ENCODE assay signal across 8 cellular contexts in genomic region chr11:34052036-34052607, GRCh38. TPM values are rescaled to one million over a fixed set of nuclear protein-coding genes. Genes with fewer than 3 reads are reported as not detected.
A peak's percentile ranks its signal among the peaks of the same experiment; 100 is the strongest.
DNase-seq lines count a peak whose midpoint lies in the region; ATAC-seq, FAIRE-seq and TF ChIP-seq lines count a peak whose summit lies in the region.

No MANE protein-coding gene starts in this region.

- no peaks in the 10 kb centered on the region for H3K27me3 ChIP-seq in HepG2 (ENCODE audit: control insufficient read depth in 1 of 2, insufficient read depth in 2 of 2, low read length in 2 of 2)

- peak; percentile 11; the same call in 1 of the 2 replicates for TF ChIP-seq CTCF in HepG2 (CRISPR knock-in tag; IDR thresholded peaks at IDR 0.05)

- DNase-seq in AG20443 (ENCODE audit: low spot score) (peak; percentile 96), NCI-H510A treated with DMSO at 0.1 percent for 48 hours (lab: John Stamatoyannopoulos, UW) (peak; percentile 60), dedifferentiated amniotic fluid mesenchymal stem cell (ENCODE audit: extremely low spot score) (peak; percentile 67), HepG2 (ENCODE audit: low spot score) (peak; percentile 70)
- peak; percentile 88 for DNase-seq in activated CD4-positive, alpha-beta T cell treated with anti-CD3 and anti-CD28 coated beads, Interleukin-2, amount 50 U/mL, for 1 hour
- peak; percentile 85 to 91 for DNase-seq in stimulated activated CD4-positive, alpha-beta T cell treated with anti-CD3 and anti-CD28 coated beads, Interleukin-2, amount 100 ng/mL, for 48 hours

- peak overlapping the region; percentile 99 for H3K27ac ChIP-seq in HepG2 (ENCODE audit: extremely low read length, insufficient read depth, low read length)

- peak; percentile 69 for ATAC-seq in GM19035 (IDR thresholded peaks at IDR 0.05; ENCODE audit: unreplicated experiment)
- peak; percentile 48 for ATAC-seq in HG03342 (IDR thresholded peaks at IDR 0.05; ENCODE audit: unreplicated experiment)
- peak; percentile 82 for ATAC-seq in HepG2

- in situ Hi-C loops in HepG2 (cut with HindIII; ENCODE audit: extremely low pct_ligation_motif_present, low pct_unique_long_range_greater_than_20kb) = no loop called here

- H3K4me3 ChIP-seq in HepG2 (replicated peaks in 1 of 3; ENCODE audit: insufficient read depth in 1 of 3, low read depth in 2 of 3, low read length in 3 of 3) = peak overlapping the region; percentile 95 to 100 (median 95)

- POLR2A ChIA-PET in HepG2 (lab: Yijun Ruan, JAX) = interaction anchor here (0.6 to 1.9 kb wide), 9 partner anchors 9 to 902 kb away, joined by 3 to 30 read pairs (median 4); partner anchors contain the start of genes APIP and NAT10

- no peak for FAIRE-seq in HepG2 (lab: Jason Lieb, UNC)

- intact Hi-C loops in HepG2 (cut with micrococcal nuclease; ENCODE audit: unreplicated experiment) = loop anchor here (5.0 kb wide), 1 partner anchor 55 kb away; no protein-coding TSS in a partner anchor

- no peak for TF ChIP-seq RAD21 in HepG2 (CRISPR knock-in tag; IDR thresholded peaks at IDR 0.05)

- peaks cover 50% of the 10 kb centered on the region for H3K79me2 ChIP-seq in HepG2 (ENCODE audit: insufficient read depth, low read length)

- peaks cover 31% of the 10 kb centered on the region for H4K20me1 ChIP-seq in HepG2 (ENCODE audit: insufficient read depth, low read length)

- 3% methylated on average over 6 of the region's 82 CpGs for WGBS in HepG2 (ENCODE audit: low lambda C conversion rate)

- TF ChIP-seq EP300 in HepG2 (IDR thresholded peaks at IDR 0.05; ENCODE audit: low read depth in 2 of 2, low read length in 2 of 2) (no peak), HepG2 (CRISPR knock-in tag; IDR thresholded peaks at IDR 0.05; ENCODE audit: borderline replicate concordance) (no peak)

- no TSS peak for BruUV-seq in HepG2 (replicated peaks; lab: Mats Ljungman, UMichigan)

- peak; percentile 67 to 70 for TF ChIP-seq POLR2A in HepG2 (IDR thresholded peaks at IDR 0.05; ENCODE audit: insufficient read depth in 1 of 2, low read depth in 2 of 2, low read length in 2 of 2)

- H3K9me3 ChIP-seq in HepG2 (ENCODE audit: low read length) = no peaks in the 10 kb centered on the region

- CTCF ChIA-PET in HepG2 (lab: Yijun Ruan, JAX; ENCODE audit: low intra/inter-chr PET ratio, low total read pairs) = no interaction called here

- H3K36me3 ChIP-seq in HepG2 (replicated peaks in 1 of 2; ENCODE audit: control insufficient read depth in 1 of 2, insufficient read depth in 2 of 2, low read length in 2 of 2) = peaks cover 0 to 11% of the 10 kb centered on the region in 2 experiments; a peak in 3 of 5 replicates

- peaks cover 44% of the 10 kb centered on the region for H3K4me1 ChIP-seq in HepG2 (ENCODE audit: insufficient read depth, low read length)

- peak overlapping the region; percentile 95 for H3K9ac ChIP-seq in HepG2 (ENCODE audit: insufficient read depth, low read depth, low read length)

- H3K4me2 ChIP-seq in HepG2 (ENCODE audit: low read depth, low read length) = peak overlapping the region; percentile 67

- H2AFZ ChIP-seq in HepG2 (ENCODE audit: low read length) = no peak overlapping the region

TF ChIP-seq in HepG2, 621 proteins besides CTCF, POLR2A, EP300 and RAD21 (continues in another document):
- TF ChIP-seq SNAPC5 (CRISPR knock-in tag; IDR thresholded peaks at IDR 0.05; ENCODE audit: borderline replicate concordance) (no peak), ZNF878 (CRISPR knock-in tag; IDR thresholded peaks at IDR 0.05) (no peak), BATF2 (CRISPR knock-in tag; IDR thresholded peaks at IDR 0.05) (0 out of 2 replicates have a peak, but pooled peaks have one; percentile 6), ZNF335 (CRISPR knock-in tag; IDR thresholded peaks at IDR 0.05) (no peak), ARNTL (CRISPR knock-in tag; IDR thresholded peaks at IDR 0.05) (no peak), ZNF383 (CRISPR knock-in tag; IDR thresholded peaks at IDR 0.05; ENCODE audit: borderline replicate concordance) (no peak), PLSCR1 (CRISPR knock-in tag; IDR thresholded peaks at IDR 0.05; ENCODE audit: borderline replicate concordance) (0 out of 2 replicates have a peak, but pooled peaks have one; percentile 39), ZNF431 (CRISPR knock-in tag; IDR thresholded peaks at IDR 0.05; ENCODE audit: borderline replicate concordance, low read depth) (0 out of 2 replicates have a peak, but pooled peaks have one; percentile 34), ZNF784 (CRISPR knock-in tag; IDR thresholded peaks at IDR 0.05; ENCODE audit: borderline replicate concordance) (no peak), GTF2F1 (IDR thresholded peaks at IDR 0.05; ENCODE audit: low read length) (no peak), TOPORS (CRISPR knock-in tag; IDR thresholded peaks at IDR 0.05) (0 out of 2 replicates have a peak, but pooled peaks have one; percentile 60)

RNA-seq across cellular contexts. Expression of gene CAPRIN1, which starts 0.6 kb away (rescaled TPM):
- total RNA-seq in HepG2 (2016; rRNA removed; fragmentation: Illumina TruSeq; extraction: Trizol) = 162 and 284 TPM in 2 replicates
- total RNA-seq in HepG2 (2016; cell fraction: cytosol; rRNA removed; fragmentation: Illumina TruSeq; extraction: Trizol; ENCODE audit: low read depth) = 44.8 and 58.6 TPM in 2 replicates
- 162 and 279 TPM in 2 replicates for total RNA-seq in HepG2 (2016; cell fraction: insoluble cytoplasmic fraction; rRNA removed; fragmentation: Illumina TruSeq; extraction: Trizol)
- 104 and 119 TPM in 2 replicates for total RNA-seq in HepG2 (2016; cell fraction: membrane; rRNA removed; fragmentation: Illumina TruSeq; extraction: Trizol)
- total RNA-seq in HepG2 (2016; cell fraction: nucleus; rRNA removed; fragmentation: Illumina TruSeq; extraction: Trizol) = 189 and 204 TPM in 2 replicates
- polyA plus RNA-seq in HepG2 (2011; rRNA removed) = 94.9 and 114 TPM in 2 replicates
- polyA plus RNA-seq in HepG2 (2011; cell fraction: cytosol; rRNA removed) = 74.4 and 98.8 TPM in 2 replicates
- 51.0 and 58.1 TPM in 2 replicates for polyA plus RNA-seq in HepG2 (2011; cell fraction: nucleus; rRNA removed)
- polyA plus RNA-seq in HepG2 (2012) = 80.9 and 114 TPM in 2 replicates
- polyA plus RNA-seq in HepG2 (2016; cell fraction: cytosol; fragmentation: Illumina TruSeq; extraction: Trizol; ENCODE audit: low read depth) = 16.0 and 18.8 TPM in 2 replicates
- polyA plus RNA-seq in HepG2 (2016; cell fraction: insoluble cytoplasmic fraction; fragmentation: Illumina TruSeq; extraction: Trizol; ENCODE audit: low read depth) = 277 and 286 TPM in 2 replicates
- polyA plus RNA-seq in HepG2 (2016; cell fraction: membrane; fragmentation: Illumina TruSeq; extraction: Trizol; ENCODE audit: low read depth) = 61.3 and 64.2 TPM in 2 replicates
- 144 and 159 TPM in 2 replicates for polyA plus RNA-seq in HepG2 (2016; cell fraction: nucleus; fragmentation: Illumina TruSeq; extraction: Trizol; ENCODE audit: insufficient read depth, low read depth)
- 229 and 694 TPM in 2 replicates for polyA minus RNA-seq in HepG2 (2011; rRNA and poly(A)+ RNA removed; ENCODE audit: low replicate concordance)
- 122 and 129 TPM in 2 replicates for polyA minus RNA-seq in HepG2 (2011; cell fraction: cytosol; rRNA and poly(A)+ RNA removed)
- 193 and 204 TPM in 2 replicates for polyA minus RNA-seq in HepG2 (2011; cell fraction: nucleus; rRNA and poly(A)+ RNA removed)

RNA-seq across cellular contexts. Expression of gene NAT10, which starts 53.3 kb away (rescaled TPM):
- total RNA-seq in HepG2 (2016; rRNA removed; fragmentation: Illumina TruSeq; extraction: Trizol) = 51.9 and 68.5 TPM in 2 replicates
- 11.7 and 14.5 TPM in 2 replicates for total RNA-seq in HepG2 (2016; cell fraction: cytosol; rRNA removed; fragmentation: Illumina TruSeq; extraction: Trizol; ENCODE audit: low read depth)
- 51.3 and 65.0 TPM in 2 replicates for total RNA-seq in HepG2 (2016; cell fraction: insoluble cytoplasmic fraction; rRNA removed; fragmentation: Illumina TruSeq; extraction: Trizol)
- 23.4 and 24.4 TPM in 2 replicates for total RNA-seq in HepG2 (2016; cell fraction: membrane; rRNA removed; fragmentation: Illumina TruSeq; extraction: Trizol)
- total RNA-seq in HepG2 (2016; cell fraction: nucleus; rRNA removed; fragmentation: Illumina TruSeq; extraction: Trizol) = 52.2 and 52.3 TPM in 2 replicates
- 33.9 TPM in 2 replicates for polyA plus RNA-seq in HepG2 (2011; rRNA removed)
- 22.9 and 27.5 TPM in 2 replicates for polyA plus RNA-seq in HepG2 (2011; cell fraction: cytosol; rRNA removed)
- polyA plus RNA-seq in HepG2 (2011; cell fraction: nucleus; rRNA removed) = 49.7 and 54.1 TPM in 2 replicates
- 26.7 and 33.0 TPM in 2 replicates for polyA plus RNA-seq in HepG2 (2012)
- 5.2 and 5.6 TPM in 2 replicates for polyA plus RNA-seq in HepG2 (2016; cell fraction: cytosol; fragmentation: Illumina TruSeq; extraction: Trizol; ENCODE audit: low read depth)
- 56.8 and 61.8 TPM in 2 replicates for polyA plus RNA-seq in HepG2 (2016; cell fraction: insoluble cytoplasmic fraction; fragmentation: Illumina TruSeq; extraction: Trizol; ENCODE audit: low read depth)
- polyA plus RNA-seq in HepG2 (2016; cell fraction: membrane; fragmentation: Illumina TruSeq; extraction: Trizol; ENCODE audit: low read depth) = 12.1 and 13.5 TPM in 2 replicates
- 73.3 and 79.4 TPM in 2 replicates for polyA plus RNA-seq in HepG2 (2016; cell fraction: nucleus; fragmentation: Illumina TruSeq; extraction: Trizol; ENCODE audit: insufficient read depth, low read depth)
- 94.6 and 150 TPM in 2 replicates for polyA minus RNA-seq in HepG2 (2011; rRNA and poly(A)+ RNA removed; ENCODE audit: low replicate concordance)
- polyA minus RNA-seq in HepG2 (2011; cell fraction: cytosol; rRNA and poly(A)+ RNA removed) = 36.1 and 49.2 TPM in 2 replicates
- polyA minus RNA-seq in HepG2 (2011; cell fraction: nucleus; rRNA and poly(A)+ RNA removed) = 60.5 and 63.5 TPM in 2 replicates

Comparison
In these comparisons a context has a peak if more than half of its experiments do, and no peak if none do; other contexts are left out.
1. Peak in every context shown above with its lines: DNase-seq, ATAC-seq, H3K4me3 ChIP-seq and H3K27ac ChIP-seq.